Comparison of ENCODE assay signal across 14 cellular contexts in genomic region chr20:61812121-61812520, GRCh38.
"Had no signal": no experiment of that assay in that cellular context is flagged by ENCODE, and none has a peak within 500 bp of the region (broad histone marks: within the 10 kb centered on the region; RNA-seq: fewer than 3 reads in every experiment).

No MANE protein-coding gene starts in this region.

- FAIRE-seq: small intestine had no signal

- H3K27me3 Mint-ChIP-seq: naive thymus-derived CD4-positive, alpha-beta T cell had no signal

- H3K27me3 ChIP-seq: neutrophil, right atrium auricular region had no signal

- H3K4me3 ChIP-seq: esophagus muscularis mucosa, gastrocnemius medialis, right atrium auricular region had no signal

- H3K36me3 ChIP-seq: esophagus muscularis mucosa, gastrocnemius medialis, neutrophil, right atrium auricular region had no signal

- H3K9me3 ChIP-seq: esophagus muscularis mucosa, gastrocnemius medialis, neutrophil, right atrium auricular region had no signal

- H3K36me3 Mint-ChIP-seq: naive thymus-derived CD4-positive, alpha-beta T cell had no signal

- DNase-seq: effector memory CD8-positive, alpha-beta T cell; gastrocnemius medialis; islet precursor cell; left colon; naive thymus-derived CD4-positive, alpha-beta T cell; nephron progenitor cell; small intestine; stimulated activated CD4-positive, alpha-beta T cell treated with anti-CD3 and anti-CD28 coated beads, Interleukin-2, amount 100 ng/mL, for 48 hours; stimulated activated naive CD4-positive, alpha-beta T cell treated with Interleukin-2 at 50 U/mL for 16 hours; trophoblast cell had no signal

- H3K4me3 Mint-ChIP-seq: effector memory CD8-positive, alpha-beta T cell; naive thymus-derived CD4-positive, alpha-beta T cell; nephron progenitor cell had no signal

- H3K9me3 Mint-ChIP-seq: effector memory CD8-positive, alpha-beta T cell; naive thymus-derived CD4-positive, alpha-beta T cell; nephron progenitor cell had no signal

- H3K4me1 Mint-ChIP-seq: naive thymus-derived CD4-positive, alpha-beta T cell had no signal

- H3K4me1 ChIP-seq: esophagus muscularis mucosa, gastrocnemius medialis, right atrium auricular region had no signal

- H3K27ac Mint-ChIP-seq: effector memory CD8-positive, alpha-beta T cell; naive thymus-derived CD4-positive, alpha-beta T cell; nephron progenitor cell had no signal

- H3K27ac ChIP-seq: epithelial cell of prostate, esophagus muscularis mucosa, gastrocnemius medialis, neutrophil, right atrium auricular region had no signal

- ATAC-seq: effector memory CD8-positive, alpha-beta T cell; gastrocnemius medialis; left colon; naive thymus-derived CD4-positive, alpha-beta T cell had no signal
